Comparison of ENCODE assay signal across 17 cellular contexts in genomic region chr2:85800576-85800975, GRCh38. TPM values are rescaled to one million over a fixed set of nuclear protein-coding genes. Genes with fewer than 3 reads are reported as not detected.
A peak's percentile ranks its signal among the peaks of the same experiment; 100 is the strongest.
DNase-seq lines count a peak whose midpoint lies in the region; ATAC-seq and TF ChIP-seq lines count a peak whose summit lies in the region.
"Had no signal": no experiment of that assay in that cellular context is flagged by ENCODE, and none has a peak within 500 bp of the region (broad histone marks: within the 10 kb centered on the region; RNA-seq: fewer than 3 reads in every experiment).

No MANE protein-coding gene starts in this region.

- H3K9me3 Mint-ChIP-seq in WTC11, result peaks cover 8% of the 10 kb centered on the region; the same call in 1 of the 2 replicates
- H3K9me3 Mint-ChIP-seq: CD8-positive, alpha-beta T cell had no signal

- POLR2A ChIA-PET in WTC11 (lab: Charles Lee), result no interaction called here

- H3K36me3 Mint-ChIP-seq in WTC11, result no peaks in the 10 kb centered on the region
- H3K36me3 Mint-ChIP-seq: CD8-positive, alpha-beta T cell had no signal

- no peak for TF ChIP-seq CTCF in WTC11 (IDR thresholded peaks at IDR 0.05)

- H3K27me3 Mint-ChIP-seq in WTC11 (ENCODE audit: low read depth), result peaks cover 7% of the 10 kb centered on the region; the same call in 1 of the 2 replicates

- CTCF ChIA-PET in WTC11 (lab: Charles Lee), result interaction anchor here (1.1 kb wide), 1 partner anchor 14 kb away, joined by 3 read pairs; no protein-coding TSS in a partner anchor

- no peak overlapping the region for H3K27ac Mint-ChIP-seq in WTC11
- H3K27ac Mint-ChIP-seq: CD8-positive, alpha-beta T cell; T-helper 17 cell had no signal

- no peaks in the 10 kb centered on the region for H3K4me1 Mint-ChIP-seq in WTC11

- no peak overlapping the region for H3K4me3 Mint-ChIP-seq in WTC11
- H3K4me3 Mint-ChIP-seq: CD8-positive, alpha-beta T cell; T-helper 17 cell had no signal

- intact Hi-C loops in left cardiac atrium (cut with DNase I) (no loop called here), Right ventricle myocardium superior (cut with DNase I) (no loop called here)

- DNase-seq in DMS 273 (lab: John Stamatoyannopoulos, UW; ENCODE audit: unreplicated experiment) (peak; percentile 17), DMS 273 treated with DMSO at 0.1 percent for 48 hours (lab: John Stamatoyannopoulos, UW) (no peak), left cardiac atrium (peak; percentile 8), Right ventricle myocardium superior (no peak), WTC11 (ENCODE audit: low spot score) (no peak), retina (no peak), NCI-H1092 treated with DMSO at 0.1 percent for 48 hours (lab: John Stamatoyannopoulos, UW) (no peak)
- DNase-seq: CD8-positive, alpha-beta T cell; EL; NCI-H1105 treated with DMSO at 0.1 percent for 48 hours; NCI-H187 treated with DMSO at 0.1 percent for 48 hours; NCI-H226; NCI-H526; Peyer's patch; SIG-M5; T-helper 17 cell had no signal

- no peak for ATAC-seq in left cardiac atrium
- ATAC-seq in Right ventricle myocardium superior (ENCODE audit: poor library complexity), result no peak
- ATAC-seq in WTC11, result no peak
- no peak for ATAC-seq in HG03442 (IDR thresholded peaks at IDR 0.05; ENCODE audit: unreplicated experiment)
- ATAC-seq: CD8-positive, alpha-beta T cell; T-helper 17 cell had no signal

TF ChIP-seq in WTC11, 78 proteins besides CTCF, POLR2A, EP300 and RAD21:
- TF ChIP-seq, protein P1, sequence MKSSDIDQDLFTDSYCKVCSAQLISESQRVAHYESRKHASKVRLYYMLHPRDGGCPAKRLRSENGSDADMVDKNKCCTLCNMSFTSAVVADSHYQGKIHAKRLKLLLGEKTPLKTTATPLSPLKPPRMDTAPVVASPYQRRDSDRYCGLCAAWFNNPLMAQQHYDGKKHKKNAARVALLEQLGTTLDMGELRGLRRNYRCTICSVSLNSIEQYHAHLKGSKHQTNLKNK (CRISPR knock-in tag; IDR thresholded peaks at IDR 0.05), result no peak
- TF ChIP-seq EMX1 (CRISPR knock-in tag; IDR thresholded peaks at IDR 0.05) (no peak), GABPB1 (CRISPR knock-in tag; IDR thresholded peaks at IDR 0.05) (peak; percentile 31; the same call in 1 of the 2 replicates), KAT7 (CRISPR knock-in tag; IDR thresholded peaks at IDR 0.05; ENCODE audit: borderline replicate concordance) (no peak)

RNA-seq across cellular contexts. Expression of gene ATOH8, which starts 46.8 kb away (rescaled TPM):
- total RNA-seq in left cardiac atrium (10 to 100 TPM; 23.4 to 29.1 TPM), Right ventricle myocardium superior (25.8 TPM), WTC11 (2021) (0.23 to 0.81 TPM (median 0.57 TPM) in 3 replicates)
- total RNA-seq: T-helper 17 cell had no signal

Comparison
In these comparisons a context has a peak if more than half of its experiments do, and no peak if none do; other contexts are left out.
1. DNase-seq: peak in DMS 273 (single experiment) and left cardiac atrium (single experiment); none in DMS 273 treated with DMSO at 0.1 percent for 48 hours (single experiment), Right ventricle myocardium superior (single experiment), WTC11 (single experiment), retina (single experiment) and NCI-H1092 treated with DMSO at 0.1 percent for 48 hours (single experiment).
2. RNA of gene ATOH8, which starts 46.8 kb away (total RNA-seq): 23.4 to 29.1 TPM in left cardiac atrium and 25.8 TPM in Right ventricle myocardium superior (single experiment); 0.23 to 0.81 TPM in WTC11; every median in the first group is over 10 times any median in the second.